Comparison of ENCODE assay signal across 9 cellular contexts in genomic region chr20:50724851-50725721, GRCh38. TPM values are rescaled to one million over a fixed set of nuclear protein-coding genes. Genes with fewer than 3 reads are reported as not detected.
DNase-seq lines count a peak whose midpoint lies in the region; ATAC-seq, FAIRE-seq and TF ChIP-seq lines count a peak whose summit lies in the region.
"Had no signal": no experiment of that assay in that cellular context is flagged by ENCODE, and none has a peak within 500 bp of the region (broad histone marks: within the 10 kb centered on the region; RNA-seq: fewer than 3 reads in every experiment).

No MANE protein-coding gene starts in this region.

- H3K36me3 Mint-ChIP-seq in activated naive CD4-positive, alpha-beta T cell treated with anti-CD3 and anti-CD28 coated beads for 36 hours (ENCODE audit: low read depth) = no peaks in the 10 kb centered on the region
- H3K36me3 Mint-ChIP-seq: activated naive CD8-positive, alpha-beta T cell treated with anti-CD3 and anti-CD28 coated beads, Interleukin-2, amount 10 ng/mL, durations not matched to agents 7 days and 5 days had no signal

- no peak overlapping the region for H3K4me3 Mint-ChIP-seq in activated naive CD4-positive, alpha-beta T cell treated with anti-CD3 and anti-CD28 coated beads for 36 hours
- H3K4me3 Mint-ChIP-seq: activated naive CD8-positive, alpha-beta T cell treated with anti-CD3 and anti-CD28 coated beads, Interleukin-2, amount 10 ng/mL, durations not matched to agents 7 days and 5 days had no signal

- H3K9me3 ChIP-seq in A549 (no peaks in the 10 kb centered on the region), hepatocyte (ENCODE audit: low read depth) (no peaks in the 10 kb centered on the region)

- intact Hi-C loops in activated naive CD4-positive, alpha-beta T cell treated with anti-CD3 and anti-CD28 coated beads for 36 hours (cut with micrococcal nuclease) = no loop called here

- no peak for FAIRE-seq in A549 (lab: Jason Lieb, UNC)

- ATAC-seq in A549 (peak; percentile 89), HG03159 (IDR thresholded peaks at IDR 0.05; ENCODE audit: unreplicated experiment) (no peak)

- no peaks in the 10 kb centered on the region for H4K20me1 ChIP-seq in hepatocyte (ENCODE audit: insufficient read depth, poor library complexity, severe bottlenecking)

- POLR2A ChIA-PET in A549 (lab: Yijun Ruan, JAX) = interaction anchor here (1.2 kb wide), 2 partner anchors 19 to 58 kb away, joined by 3 read pairs; no protein-coding TSS in a partner anchor

- no peaks in the 10 kb centered on the region for H3K79me2 ChIP-seq in hepatocyte

- H3K4me1 ChIP-seq in A549 (peaks cover 65% of the 10 kb centered on the region), hepatocyte (ENCODE audit: insufficient read depth) (peaks cover 45% of the 10 kb centered on the region)

- TF ChIP-seq EP300 in A549 (IDR thresholded peaks at IDR 0.05) = peak in 1 of 2 experiments; percentile 74; a peak in 1 of 5 replicates

- H3K9me3 Mint-ChIP-seq in activated naive CD4-positive, alpha-beta T cell treated with anti-CD3 and anti-CD28 coated beads for 36 hours = no peaks in the 10 kb centered on the region
- H3K9me3 Mint-ChIP-seq: activated naive CD8-positive, alpha-beta T cell treated with anti-CD3 and anti-CD28 coated beads, Interleukin-2, amount 10 ng/mL, durations not matched to agents 7 days and 5 days had no signal

- CTCF ChIA-PET in A549 (lab: Yijun Ruan, JAX) = interaction anchor here (0.6 to 3.8 kb wide), 14 partner anchors 10 to 99 kb away, joined by 3 to 20 read pairs (median 6); no protein-coding TSS in a partner anchor
- CTCF ChIA-PET in activated naive CD4-positive, alpha-beta T cell treated with anti-CD3 and anti-CD28 coated beads for 36 hours (lab: Charles Lee) = interaction anchor here (0.5 to 3.1 kb wide), 8 partner anchors 21 to 241 kb away, joined by 3 to 21 read pairs (median 3); no protein-coding TSS in a partner anchor

- no peaks in the 10 kb centered on the region for H3K9me2 ChIP-seq in hepatocyte (replicated peaks; ENCODE audit: insufficient read depth)

- H3K27me3 ChIP-seq in hepatocyte = no peaks in the 10 kb centered on the region

- H3K27me3 Mint-ChIP-seq in activated naive CD4-positive, alpha-beta T cell treated with anti-CD3 and anti-CD28 coated beads for 36 hours (ENCODE audit: low read depth) = no peaks in the 10 kb centered on the region

- DNase-seq in A549 (ENCODE audit: low read depth in 1 of 2, low spot score in 1 of 2) = peak; percentile 73 to 86
- DNase-seq in HT-29 (ENCODE audit: low spot score) = peak; percentile 84
- DNase-seq in activated naive CD4-positive, alpha-beta T cell treated with anti-CD3 and anti-CD28 coated beads for 36 hours = peak; percentile 91
- peak; percentile 94 for DNase-seq in hepatocyte (ENCODE audit: low spot score)
- DNase-seq in stimulated activated CD4-positive, alpha-beta T cell treated with anti-CD3 and anti-CD28 coated beads, Interleukin-15, amount 100 ng/mL, for 48 hours (ENCODE audit: low read depth in 2 of 2) = peak; percentile 77 to 82
- no peak for DNase-seq in DMS53 (lab: John Stamatoyannopoulos, UW)
- DNase-seq in NOMO-1 treated with dmso at 0.1 percent for 144 hours (lab: John Stamatoyannopoulos, UW; ENCODE audit: unreplicated experiment) = no peak
- DNase-seq: activated naive CD8-positive, alpha-beta T cell treated with anti-CD3 and anti-CD28 coated beads, Interleukin-2, amount 10 ng/mL, durations not matched to agents 7 days and 5 days had no signal

- 24% methylated on average over 14 of the region's 14 CpGs for WGBS in A549 (ENCODE audit: missing lambda C conversion rate)
- 33% methylated on average over 14 of the region's 14 CpGs for WGBS in hepatocyte (ENCODE audit: low lambda C conversion rate, missing lambda C conversion rate)

- H3K4me1 Mint-ChIP-seq in activated naive CD4-positive, alpha-beta T cell treated with anti-CD3 and anti-CD28 coated beads for 36 hours (ENCODE audit: low read depth) = peaks cover 13% of the 10 kb centered on the region

- H3K4me3 ChIP-seq in A549 = no peak overlapping the region
- no peak overlapping the region for H3K4me3 ChIP-seq in hepatocyte

- no peak overlapping the region for H3K27ac Mint-ChIP-seq in activated naive CD4-positive, alpha-beta T cell treated with anti-CD3 and anti-CD28 coated beads for 36 hours
- H3K27ac Mint-ChIP-seq: activated naive CD8-positive, alpha-beta T cell treated with anti-CD3 and anti-CD28 coated beads, Interleukin-2, amount 10 ng/mL, durations not matched to agents 7 days and 5 days had no signal

- no peak for TF ChIP-seq POLR2A in A549 (IDR thresholded peaks at IDR 0.05; ENCODE audit: low read length)

- TF ChIP-seq CTCF in A549 (IDR thresholded peaks at IDR 0.05) (no peak), hepatocyte (IDR thresholded peaks at IDR 0.05; ENCODE audit: poor library complexity) (no peak)

- no peaks in the 10 kb centered on the region for H3K36me3 ChIP-seq in hepatocyte (replicated peaks; ENCODE audit: insufficient read depth, low read depth)

- H3K4me2 ChIP-seq in A549 (peak overlapping the region; percentile 72), hepatocyte (peak overlapping the region; percentile 52)

- H2AFZ ChIP-seq in hepatocyte = no peak overlapping the region

- TF ChIP-seq RAD21 in A549 (conservative IDR thresholded peaks at IDR 0.05 in 1 of 2, IDR thresholded peaks at IDR 0.05 in 1 of 2) = peak; percentile 12 to 28; a peak in 1 of 5 replicates

- H3K27ac ChIP-seq in A549 (peak overlapping the region; percentile 89 to 96), hepatocyte (peak overlapping the region; percentile 96)

TF ChIP-seq in A549, 52 proteins besides CTCF, POLR2A, EP300 and RAD21 (continues in another document):
- TF ChIP-seq CEBPB (IDR thresholded peaks at IDR 0.05) (peak in 1 of 2 experiments; percentile 47; a peak in 1 of 4 replicates), RFX5 (IDR thresholded peaks at IDR 0.05) (no peak), FOSB (CRISPR knock-in tag; IDR thresholded peaks at IDR 0.05) (no peak), EHF (CRISPR knock-in tag; IDR thresholded peaks at IDR 0.05) (no peak), RNF2 (IDR thresholded peaks at IDR 0.05; ENCODE audit: borderline replicate concordance, low read depth) (no peak), CHD4 (IDR thresholded peaks at IDR 0.05; ENCODE audit: borderline replicate concordance) (no peak), HOXA7 (CRISPR knock-in tag; IDR thresholded peaks at IDR 0.05) (no peak), ZNF302 (CRISPR knock-in tag; IDR thresholded peaks at IDR 0.05) (no peak), FOSL2 (IDR thresholded peaks at IDR 0.05) (peak; percentile 55; the same call in 1 of the 2 replicates), FOSL2 (CRISPR knock-in tag; IDR thresholded peaks at IDR 0.05) (peak; percentile 92), KDM1A (IDR thresholded peaks at IDR 0.05; ENCODE audit: low read depth) (no peak), ZSCAN20 (CRISPR knock-in tag; IDR thresholded peaks at IDR 0.05) (no peak), MAZ (IDR thresholded peaks at IDR 0.05; ENCODE audit: borderline replicate concordance, low read depth, low read length) (no peak), ELK1 (IDR thresholded peaks at IDR 0.05; ENCODE audit: low read depth, low read length) (no peak), RCOR1 (IDR thresholded peaks at IDR 0.05; ENCODE audit: low read depth, low read length) (no peak)
- TF ChIP-seq, protein P1, sequence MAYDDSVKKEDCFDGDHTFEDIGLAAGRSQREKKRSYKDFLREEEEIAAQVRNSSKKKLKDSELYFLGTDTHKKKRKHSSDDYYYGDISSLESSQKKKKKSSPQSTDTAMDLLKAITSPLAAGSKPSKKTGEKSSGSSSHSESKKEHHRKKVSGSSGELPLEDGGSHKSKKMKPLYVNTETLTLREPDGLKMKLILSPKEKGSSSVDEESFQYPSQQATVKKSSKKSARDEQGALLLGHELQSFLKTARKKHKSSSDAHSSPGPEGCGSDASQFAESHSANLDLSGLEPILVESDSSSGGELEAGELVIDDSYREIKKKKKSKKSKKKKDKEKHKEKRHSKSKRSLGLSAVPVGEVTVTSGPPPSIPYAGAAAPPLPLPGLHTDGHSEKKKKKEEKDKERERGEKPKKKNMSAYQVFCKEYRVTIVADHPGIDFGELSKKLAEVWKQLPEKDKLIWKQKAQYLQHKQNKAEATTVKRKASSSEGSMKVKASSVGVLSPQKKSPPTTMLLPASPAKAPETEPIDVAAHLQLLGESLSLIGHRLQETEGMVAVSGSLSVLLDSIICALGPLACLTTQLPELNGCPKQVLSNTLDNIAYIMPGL (CRISPR knock-in tag; IDR thresholded peaks at IDR 0.05; ENCODE audit: borderline replicate concordance) = no peak

RNA-seq across cellular contexts. Expression of gene PARD6B, which starts 6.3 kb away (rescaled TPM):
- polyA plus RNA-seq in A549 (2011; rRNA removed) (6.2 and 6.4 TPM in 2 replicates), A549 (2017; fragmentation: RNase III; extraction: RNeasy Plus Mini Kit Qiagen cat#74134 plus additional on column Dnase treatment) (2.7 to 3.1 TPM (median 2.8 TPM) in 3 replicates), hepatocyte (14.6 and 16.1 TPM in 2 replicates)
- 1.6 and 1.7 TPM in 2 replicates for polyA plus RNA-seq in A549 (2012; cell fraction: cytosol; rRNA removed)
- polyA plus RNA-seq in A549 (2012; cell fraction: nucleus; rRNA removed) = 1.3 and 1.7 TPM in 2 replicates
- polyA minus RNA-seq in A549 (2011; rRNA and poly(A)+ RNA removed) = 11.1 and 11.2 TPM in 2 replicates
- 23.7 and 29.9 TPM in 2 replicates for total RNA-seq in HT-29 (2014; rRNA removed; shearing (Covaris generic))
- total RNA-seq in activated naive CD4-positive, alpha-beta T cell treated with anti-CD3 and anti-CD28 coated beads for 36 hours = 1 to 10 TPM; 3.3 to 3.9 TPM
- 38.5 and 41.0 TPM in 2 replicates for total RNA-seq in hepatocyte

RNA-seq across cellular contexts. Expression of gene RIPOR3, which starts 33.7 kb away (rescaled TPM):
- polyA plus RNA-seq in A549 (2011; rRNA removed) (0.03 TPM in 1 of 2 replicates, not detected in the other), A549 (2017; fragmentation: RNase III; extraction: RNeasy Plus Mini Kit Qiagen cat#74134 plus additional on column Dnase treatment) (0.05 to 0.06 TPM in 2 of 3 replicates, not detected in the other), hepatocyte (5.7 and 10.3 TPM in 2 replicates)
- 0.03 and 0.07 TPM in 2 replicates for polyA plus RNA-seq in A549 (2012; cell fraction: cytosol; rRNA removed)
- polyA plus RNA-seq in A549 (2012; cell fraction: nucleus; rRNA removed) = 0.09 and 0.19 TPM in 2 replicates
- polyA minus RNA-seq in A549 (2011; rRNA and poly(A)+ RNA removed) = 0.05 TPM in 1 of 2 replicates, not detected in the other
- 0.31 and 0.39 TPM in 2 replicates for total RNA-seq in HT-29 (2014; rRNA removed; shearing (Covaris generic))
- total RNA-seq in activated naive CD4-positive, alpha-beta T cell treated with anti-CD3 and anti-CD28 coated beads for 36 hours = not detected
- 4.3 and 5.6 TPM in 2 replicates for total RNA-seq in hepatocyte
- total RNA-seq: activated naive CD8-positive, alpha-beta T cell treated with anti-CD3 and anti-CD28 coated beads, Interleukin-2, amount 10 ng/mL, durations not matched to agents 7 days and 5 days had no signal

Comparison
In these comparisons a context has a peak if more than half of its experiments do, and no peak if none do; other contexts are left out.
1. DNase-seq: peak in A549 (2 of 2), HT-29 (single experiment), activated naive CD4-positive, alpha-beta T cell treated with anti-CD3 and anti-CD28 coated beads for 36 hours (single experiment), hepatocyte (single experiment) and stimulated activated CD4-positive, alpha-beta T cell treated with anti-CD3 and anti-CD28 coated beads, Interleukin-15, amount 100 ng/mL, for 48 hours (2 of 2); none in DMS53 (single experiment) and NOMO-1 treated with dmso at 0.1 percent for 144 hours (single experiment).